ENCODE assay signal across 16 cellular contexts in genomic region chr7:129634361-129635034, GRCh38. TPM values are rescaled to one million over a fixed set of nuclear protein-coding genes. Genes with fewer than 3 reads are reported as not detected.
DNase-seq lines count a peak whose midpoint lies in the region; ATAC-seq and TF ChIP-seq lines count a peak whose summit lies in the region.
"Had no signal": no experiment of that assay in that cellular context is flagged by ENCODE, and none has a peak within 500 bp of the region (broad histone marks: within the 10 kb centered on the region; RNA-seq: fewer than 3 reads in every experiment).

No MANE protein-coding gene starts in this region.

- ATAC-seq in effector memory CD8-positive, alpha-beta T cell (replicated peaks), result no peak
- no peak for ATAC-seq in HG03175 (IDR thresholded peaks at IDR 0.05; ENCODE audit: unreplicated experiment)

- CTCF ChIA-PET in activated naive CD4-positive, alpha-beta T cell treated with anti-CD3 and anti-CD28 coated beads, Interleukin-2, amount 10 ng/mL, durations not matched to agents 7 days and 5 days (lab: Charles Lee), result interaction anchor here (0.7 to 1.6 kb wide), 10 partner anchors 9 to 291 kb away, joined by 3 to 13 read pairs (median 3); no protein-coding TSS in a partner anchor

- no peak overlapping the region for H3K4me3 Mint-ChIP-seq in activated naive CD4-positive, alpha-beta T cell treated with anti-CD3 and anti-CD28 coated beads, Interleukin-2, amount 50 U/mL, for 24 hours
- no peak overlapping the region for H3K4me3 Mint-ChIP-seq in activated naive CD4-positive, alpha-beta T cell treated with anti-CD3 and anti-CD28 coated beads, Interleukin-2, amount 10 ng/mL, durations not matched to agents 7 days and 5 days
- H3K4me3 Mint-ChIP-seq in effector memory CD8-positive, alpha-beta T cell, result no peak overlapping the region
- H3K4me3 Mint-ChIP-seq in nephron progenitor cell, result no peak overlapping the region

- H3K79me2 ChIP-seq in Karpas-422 (ENCODE audit: low read length), result peaks cover 93% of the 10 kb centered on the region

- no peaks in the 10 kb centered on the region for H3K9me3 ChIP-seq in Karpas-422 (ENCODE audit: low read length)

- H3K27me3 Mint-ChIP-seq in activated naive CD4-positive, alpha-beta T cell treated with anti-CD3 and anti-CD28 coated beads, Interleukin-2, amount 50 U/mL, for 24 hours, result no peaks in the 10 kb centered on the region
- H3K27me3 Mint-ChIP-seq in activated naive CD4-positive, alpha-beta T cell treated with anti-CD3 and anti-CD28 coated beads, Interleukin-2, amount 10 ng/mL, durations not matched to agents 7 days and 5 days, result no peaks in the 10 kb centered on the region
- H3K27me3 Mint-ChIP-seq in effector memory CD8-positive, alpha-beta T cell, result no peaks in the 10 kb centered on the region
- H3K27me3 Mint-ChIP-seq in nephron progenitor cell (ENCODE audit: low read depth, poor library complexity), result no peaks in the 10 kb centered on the region
- H3K27me3 Mint-ChIP-seq: CD4-positive, CD25-positive, alpha-beta regulatory T cell; IgD-negative memory B cell had no signal

- no peaks in the 10 kb centered on the region for H3K27me3 ChIP-seq in Karpas-422 (ENCODE audit: low read length)

- H3K9ac ChIP-seq in Karpas-422 (ENCODE audit: low read length), result no peak overlapping the region

- H2AFZ ChIP-seq in Karpas-422 (ENCODE audit: low read length), result no peak overlapping the region

- peaks cover 25% of the 10 kb centered on the region for H3K4me1 ChIP-seq in Karpas-422 (ENCODE audit: low read length)

- peaks cover 3% of the 10 kb centered on the region for H3K36me3 ChIP-seq in Karpas-422 (ENCODE audit: insufficient read depth, low read length)

- no peaks in the 10 kb centered on the region for H4K20me1 ChIP-seq in Karpas-422 (ENCODE audit: insufficient read depth, low read depth, low read length)

- peaks cover 73% of the 10 kb centered on the region for H3K4me1 Mint-ChIP-seq in activated naive CD4-positive, alpha-beta T cell treated with anti-CD3 and anti-CD28 coated beads, Interleukin-2, amount 50 U/mL, for 24 hours
- H3K4me1 Mint-ChIP-seq in activated naive CD4-positive, alpha-beta T cell treated with anti-CD3 and anti-CD28 coated beads, Interleukin-2, amount 10 ng/mL, durations not matched to agents 7 days and 5 days, result peaks cover 13% of the 10 kb centered on the region
- H3K4me1 Mint-ChIP-seq in effector memory CD8-positive, alpha-beta T cell (ENCODE audit: low read depth in 2 of 2), result peaks cover 16 to 54% of the 10 kb centered on the region in 2 donors
- H3K4me1 Mint-ChIP-seq in nephron progenitor cell, result peaks cover 12% of the 10 kb centered on the region

- H3K36me3 Mint-ChIP-seq in activated naive CD4-positive, alpha-beta T cell treated with anti-CD3 and anti-CD28 coated beads, Interleukin-2, amount 50 U/mL, for 24 hours, result no peaks in the 10 kb centered on the region
- peaks cover 5% of the 10 kb centered on the region for H3K36me3 Mint-ChIP-seq in activated naive CD4-positive, alpha-beta T cell treated with anti-CD3 and anti-CD28 coated beads, Interleukin-2, amount 10 ng/mL, durations not matched to agents 7 days and 5 days
- H3K36me3 Mint-ChIP-seq in effector memory CD8-positive, alpha-beta T cell (ENCODE audit: insufficient read depth), result peaks cover 14% of the 10 kb centered on the region
- peaks cover 21% of the 10 kb centered on the region for H3K36me3 Mint-ChIP-seq in nephron progenitor cell (ENCODE audit: low read depth)
- H3K36me3 Mint-ChIP-seq: IgD-negative memory B cell had no signal

- no peak overlapping the region for H3K4me2 ChIP-seq in Karpas-422 (ENCODE audit: low read depth, low read length, poor library complexity, severe bottlenecking)

- H3K4me3 ChIP-seq in Karpas-422 (ENCODE audit: low read length), result no peak overlapping the region

- DNase-seq in activated naive CD4-positive, alpha-beta T cell treated with anti-CD3 and anti-CD28 coated beads, Interleukin-2, amount 10 ng/mL, durations not matched to agents 7 days and 5 days, result no peak
- DNase-seq in Karpas-422 (no peak), nephron progenitor cell (no peak), hepatic stellate cell (ENCODE audit: low spot score) (no peak)
- DNase-seq in effector memory CD8-positive, alpha-beta T cell, result no peak
- DNase-seq in activated CD4-positive, alpha-beta T cell treated with anti-CD3 and anti-CD28 coated beads, Interleukin-2, amount 50 U/mL, for 1 hour, result no peak
- DNase-seq: CD4-positive, CD25-positive, alpha-beta regulatory T cell; H7; NCI-H1105 treated with DMSO at 0.1 percent for 48 hours; NCI-H1930; NCI-H2171 treated with DMSO at 0.1 percent for 48 hours; NCI-H446 treated with DMSO at 0.1 percent for 48 hours; NCI-H82 had no signal

- H3K9me2 ChIP-seq in Karpas-422 (replicated peaks; ENCODE audit: insufficient read depth, low read length), result no peaks in the 10 kb centered on the region

- H3K9me3 Mint-ChIP-seq in activated naive CD4-positive, alpha-beta T cell treated with anti-CD3 and anti-CD28 coated beads, Interleukin-2, amount 50 U/mL, for 24 hours, result no peaks in the 10 kb centered on the region
- H3K9me3 Mint-ChIP-seq in activated naive CD4-positive, alpha-beta T cell treated with anti-CD3 and anti-CD28 coated beads, Interleukin-2, amount 10 ng/mL, durations not matched to agents 7 days and 5 days, result no peaks in the 10 kb centered on the region
- H3K9me3 Mint-ChIP-seq in effector memory CD8-positive, alpha-beta T cell, result no peaks in the 10 kb centered on the region
- no peaks in the 10 kb centered on the region for H3K9me3 Mint-ChIP-seq in nephron progenitor cell
- H3K9me3 Mint-ChIP-seq: CD4-positive, CD25-positive, alpha-beta regulatory T cell; IgD-negative memory B cell had no signal

- 0 out of 2 replicates have a peak overlapping the region, but pooled peaks have one; percentile 23 for H3K27ac ChIP-seq in Karpas-422 (ENCODE audit: low read length)

- TF ChIP-seq CTCF in nephron progenitor cell (IDR thresholded peaks at IDR 0.05), result no peak

- peak overlapping the region; percentile 90 for H3K27ac Mint-ChIP-seq in activated naive CD4-positive, alpha-beta T cell treated with anti-CD3 and anti-CD28 coated beads, Interleukin-2, amount 50 U/mL, for 24 hours
- no peak overlapping the region for H3K27ac Mint-ChIP-seq in activated naive CD4-positive, alpha-beta T cell treated with anti-CD3 and anti-CD28 coated beads, Interleukin-2, amount 10 ng/mL, durations not matched to agents 7 days and 5 days
- H3K27ac Mint-ChIP-seq in effector memory CD8-positive, alpha-beta T cell, result peak overlapping the region; percentile 11 to 69
- H3K27ac Mint-ChIP-seq in nephron progenitor cell, result peak overlapping the region; percentile 10

RNA-seq across cellular contexts. Expression of gene NRF1, which starts 23.0 kb away (rescaled TPM):
- 20.1 and 22.5 TPM in 2 replicates for total RNA-seq in Karpas-422 (2014; rRNA removed; shearing (Covaris generic); ENCODE audit: low replicate concordance)
